In genomic region chr2:171210864-171211431, GRCh38 we compare ENCODE assay signal across 9 cellular contexts. TPM values are rescaled to one million over a fixed set of nuclear protein-coding genes. Genes with fewer than 3 reads are reported as not detected.
DNase-seq lines count a peak whose midpoint lies in the region; ATAC-seq and TF ChIP-seq lines count a peak whose summit lies in the region.
"Had no signal": no experiment of that assay in that cellular context is flagged by ENCODE, and none has a peak within 500 bp of the region (broad histone marks: within the 10 kb centered on the region; RNA-seq: fewer than 3 reads in every experiment).

No MANE protein-coding gene starts in this region.

- peaks cover 4 to 15% (median 8%) of the 10 kb centered on the region in 6 donors for H3K4me1 ChIP-seq in spleen
- H3K4me1 ChIP-seq: A549 had no signal

- H3K27me3 ChIP-seq in spleen (replicated peaks in 1 of 7) (no peaks in the 10 kb centered on the region), H7 (ENCODE audit: control insufficient read depth, insufficient read depth, low read length) (no peaks in the 10 kb centered on the region)

- TF ChIP-seq POLR2A in spleen (IDR thresholded peaks at IDR 0.05), result no peak

- intact Hi-C loops in spleen (cut with DNase I; ENCODE audit: low total_unique reads), result no loop called here

- H3K36me3 ChIP-seq in spleen, result no peaks in the 10 kb centered on the region
- no peaks in the 10 kb centered on the region for H3K36me3 ChIP-seq in H7 (replicated peaks; ENCODE audit: control insufficient read depth, insufficient read depth, low read length)

- ATAC-seq in HG03439 (IDR thresholded peaks at IDR 0.05; ENCODE audit: unreplicated experiment) (peak; percentile 77), GM18520 (IDR thresholded peaks at IDR 0.05; ENCODE audit: unreplicated experiment) (no peak), HG02938 (IDR thresholded peaks at IDR 0.05; ENCODE audit: unreplicated experiment) (no peak)

- DNase-seq in NCI-H82 (lab: John Stamatoyannopoulos, UW) (peak; percentile 36), NCI-H82 treated with DMSO at 0.1 percent for 48 hours (lab: John Stamatoyannopoulos, UW; ENCODE audit: unreplicated experiment) (no peak), spleen (no peak), H7 (no peak)
- DNase-seq in activated CD4-positive, alpha-beta T cell treated with anti-CD3 and anti-CD28 coated beads for 48 hours, result peak; percentile 43

- peak overlapping the region in 7 of 8 donors; percentile 51 to 84 (median 68) for H3K27ac ChIP-seq in spleen
- H3K27ac ChIP-seq: A549 had no signal

- 19 to 45% (median 36%) methylated on average over 8 of the region's 8 CpGs for WGBS in spleen, 5 donors

- peak overlapping the region in 2 of 8 donors; percentile 6 to 45 for H3K4me3 ChIP-seq in spleen
- H3K4me3 ChIP-seq in H7 (ENCODE audit: insufficient read depth, low read depth, low read length), result no peak overlapping the region
- H3K4me3 ChIP-seq: A549 had no signal

- no peak for TF ChIP-seq CTCF in spleen (IDR thresholded peaks at IDR 0.05 in 8 of 11, conservative IDR thresholded peaks at IDR 0.05 in 3 of 11)

- H3K9me3 ChIP-seq in spleen, result no peaks in the 10 kb centered on the region
- H3K9me3 ChIP-seq: A549 had no signal

RNA-seq across cellular contexts. Expression of gene TLK1, which starts 50.3 kb away (rescaled TPM):
- total RNA-seq in spleen, result 10 to 100 TPM; 49.7 to 100.0 (median 87.5) TPM
- polyA plus RNA-seq in spleen, result 10 to 100 TPM; 19.7 to 23.4 (median 21.8) TPM
- 14.1 and 22.6 TPM in 2 replicates for total RNA-seq in H7 (2014; rRNA removed; shearing (Covaris generic))

Comparison
In these comparisons a context has a peak if more than half of its experiments do, and no peak if none do; other contexts are left out.
1. DNase-seq: peak in NCI-H82 (single experiment) and activated CD4-positive, alpha-beta T cell treated with anti-CD3 and anti-CD28 coated beads for 48 hours (single experiment); none in NCI-H82 treated with DMSO at 0.1 percent for 48 hours (single experiment), spleen (single experiment) and H7 (single experiment).